Comparison of ENCODE assay signal across 20 cellular contexts in the genomic region with DNA sequence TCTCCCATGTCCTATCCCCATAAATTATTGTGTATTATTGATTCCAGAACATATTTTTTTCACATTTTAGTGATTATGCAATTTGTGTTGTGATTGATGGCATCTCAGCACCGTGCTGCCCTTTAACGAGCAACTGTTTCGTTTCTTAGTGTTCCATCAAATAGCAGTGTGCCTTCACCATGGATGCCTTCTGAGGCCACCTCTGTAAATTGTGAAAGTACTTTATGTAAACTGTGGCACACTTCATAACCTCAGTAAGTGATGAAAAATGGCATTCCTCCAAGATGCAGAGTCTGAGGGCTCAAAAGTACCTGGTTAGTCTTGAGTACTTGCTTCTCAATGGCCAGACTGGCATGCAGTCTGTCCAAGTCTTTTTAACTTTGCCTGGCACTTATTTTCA. TPM values are rescaled to one million over a fixed set of nuclear protein-coding genes. Genes with fewer than 3 reads are reported as not detected.
DNase-seq lines count a peak whose midpoint lies in the region; ATAC-seq and TF ChIP-seq lines count a peak whose summit lies in the region.
"Had no signal": no experiment of that assay in that cellular context is flagged by ENCODE, and none has a peak within 500 bp of the region (broad histone marks: within the 10 kb centered on the region; RNA-seq: fewer than 3 reads in every experiment).

No MANE protein-coding gene starts in this region.

- no peaks in the 10 kb centered on the region for H3K9me3 ChIP-seq in KOPT-K1 (ENCODE audit: insufficient read depth, low read length, poor library complexity, severe bottlenecking)
- peaks cover 0 to under 1% (median 0%) of the 10 kb centered on the region in 8 donors for H3K9me3 ChIP-seq in spleen
- H3K9me3 ChIP-seq: A549, mucosa of descending colon, pancreas had no signal

- H3K4me3 Mint-ChIP-seq in activated CD4-positive, alpha-beta T cell treated with anti-CD3 and anti-CD28 coated beads, Interleukin-2, amount 10 ng/mL, durations not matched to agents 24 days and 14 days: peak overlapping the region; percentile 4
- H3K4me3 Mint-ChIP-seq in activated naive CD8-positive, alpha-beta T cell treated with anti-CD3 and anti-CD28 coated beads, Interleukin-2, amount 10 ng/mL, durations not matched to agents 7 days and 5 days: peak overlapping the region; percentile 39
- H3K4me3 Mint-ChIP-seq in GM23338: no peak overlapping the region
- H3K4me3 Mint-ChIP-seq: H9 had no signal

- H3K27me3 ChIP-seq in spleen (replicated peaks in 1 of 7) (no peaks in the 10 kb centered on the region), GM23338 (ENCODE audit: insufficient read depth) (peaks cover 2% of the 10 kb centered on the region)
- H3K27me3 ChIP-seq: pancreas had no signal

- WGBS in spleen, 5 donors: 46 to 82% (median 73%) methylated on average over 3 of the region's 3 CpGs

- ATAC-seq in activated naive CD8-positive, alpha-beta T cell treated with anti-CD3 and anti-CD28 coated beads, Interleukin-2, amount 10 ng/mL, durations not matched to agents 7 days and 5 days (ENCODE audit: low read depth): no peak
- ATAC-seq in GM23338: no peak
- ATAC-seq: A549, mucosa of descending colon had no signal

- POLR2A ChIA-PET in activated naive CD8-positive, alpha-beta T cell treated with anti-CD3 and anti-CD28 coated beads, Interleukin-2, amount 10 ng/mL, durations not matched to agents 7 days and 5 days (lab: Charles Lee): interaction anchor here (1.0 to 3.9 kb wide), 3 partner anchors 13 to 104 kb away, joined by 3 to 23 read pairs (median 3); no protein-coding TSS in a partner anchor

- no peak overlapping the region for H2AFZ ChIP-seq in GM23338

- H3K27ac ChIP-seq in KOPT-K1 (ENCODE audit: low read depth, low read length, poor library complexity, severe bottlenecking) (peak overlapping the region; percentile 96), spleen (peak overlapping the region in 7 of 8 donors; percentile 40 to 93 (median 71)), GM23338 (ENCODE audit: low read depth) (no peak overlapping the region)
- H3K27ac ChIP-seq: A549, pancreas had no signal

- intact Hi-C loops in activated CD4-positive, alpha-beta T cell treated with anti-CD3 and anti-CD28 coated beads, Interleukin-2, amount 10 ng/mL, durations not matched to agents 24 days and 14 days (cut with micrococcal nuclease): no loop called here
- intact Hi-C loops in spleen (cut with DNase I; ENCODE audit: low total_unique reads): no loop called here

- peaks cover 85 to 100% (median 100%) of the 10 kb centered on the region in 6 donors for H3K4me1 ChIP-seq in spleen
- H3K4me1 ChIP-seq in GM23338 (ENCODE audit: insufficient read depth): peaks cover 22% of the 10 kb centered on the region

- H3K36me3 ChIP-seq in KOPT-K1 (ENCODE audit: insufficient read depth, low read length) (peaks cover 27% of the 10 kb centered on the region), spleen (no peaks in the 10 kb centered on the region), GM23338 (ENCODE audit: insufficient read depth) (no peaks in the 10 kb centered on the region)
- H3K36me3 ChIP-seq: pancreas had no signal

- no peak for TF ChIP-seq POLR2A in spleen (IDR thresholded peaks at IDR 0.05)

- no peaks in the 10 kb centered on the region for H3F3A ChIP-seq in GM23338 (replicated peaks; ENCODE audit: low read depth)

- peaks cover 33% of the 10 kb centered on the region for H3K36me3 Mint-ChIP-seq in activated CD4-positive, alpha-beta T cell treated with anti-CD3 and anti-CD28 coated beads, Interleukin-2, amount 10 ng/mL, durations not matched to agents 24 days and 14 days (ENCODE audit: low read depth)
- H3K36me3 Mint-ChIP-seq in activated naive CD8-positive, alpha-beta T cell treated with anti-CD3 and anti-CD28 coated beads, Interleukin-2, amount 10 ng/mL, durations not matched to agents 7 days and 5 days: peaks cover 30% of the 10 kb centered on the region
- no peaks in the 10 kb centered on the region for H3K36me3 Mint-ChIP-seq in GM23338 (ENCODE audit: low read depth)

- H3K9me2 ChIP-seq in GM23338 (ENCODE audit: insufficient read depth): no peaks in the 10 kb centered on the region

- peaks cover 27% of the 10 kb centered on the region for H4K20me1 ChIP-seq in GM23338 (replicated peaks; ENCODE audit: insufficient read depth)

- TF ChIP-seq CTCF in spleen (IDR thresholded peaks at IDR 0.05 in 8 of 11, conservative IDR thresholded peaks at IDR 0.05 in 3 of 11): no peak
- no peak for TF ChIP-seq CTCF in GM23338 (conservative IDR thresholded peaks at IDR 0.05; ENCODE audit: low read depth in 2 of 2)

- peaks cover 64% of the 10 kb centered on the region for H3K79me2 ChIP-seq in GM23338 (replicated peaks; ENCODE audit: insufficient read depth)

- H3K4me1 Mint-ChIP-seq in activated CD4-positive, alpha-beta T cell treated with anti-CD3 and anti-CD28 coated beads, Interleukin-2, amount 10 ng/mL, durations not matched to agents 24 days and 14 days: peaks cover 71% of the 10 kb centered on the region
- H3K4me1 Mint-ChIP-seq in activated naive CD8-positive, alpha-beta T cell treated with anti-CD3 and anti-CD28 coated beads, Interleukin-2, amount 10 ng/mL, durations not matched to agents 7 days and 5 days: peaks cover 79% of the 10 kb centered on the region
- H3K4me1 Mint-ChIP-seq in GM23338: peaks cover 28% of the 10 kb centered on the region

- H3K27ac Mint-ChIP-seq in activated CD4-positive, alpha-beta T cell treated with anti-CD3 and anti-CD28 coated beads, Interleukin-2, amount 10 ng/mL, durations not matched to agents 24 days and 14 days: peak overlapping the region; percentile 57
- H3K27ac Mint-ChIP-seq in activated naive CD8-positive, alpha-beta T cell treated with anti-CD3 and anti-CD28 coated beads, Interleukin-2, amount 10 ng/mL, durations not matched to agents 7 days and 5 days: peak overlapping the region; percentile 35
- H3K27ac Mint-ChIP-seq in GM23338: no peak overlapping the region
- H3K27ac Mint-ChIP-seq: H9 had no signal

- H3K9me3 Mint-ChIP-seq in activated CD4-positive, alpha-beta T cell treated with anti-CD3 and anti-CD28 coated beads, Interleukin-2, amount 10 ng/mL, durations not matched to agents 24 days and 14 days: no peaks in the 10 kb centered on the region
- H3K9me3 Mint-ChIP-seq in activated naive CD8-positive, alpha-beta T cell treated with anti-CD3 and anti-CD28 coated beads, Interleukin-2, amount 10 ng/mL, durations not matched to agents 7 days and 5 days: no peaks in the 10 kb centered on the region
- H3K9me3 Mint-ChIP-seq in GM23338: no peaks in the 10 kb centered on the region
- H3K9me3 Mint-ChIP-seq: H9 had no signal

- H3K4me2 ChIP-seq in GM23338: no peak overlapping the region
- H3K4me2 ChIP-seq: A549 had no signal

- H3K27me3 Mint-ChIP-seq in activated CD4-positive, alpha-beta T cell treated with anti-CD3 and anti-CD28 coated beads, Interleukin-2, amount 10 ng/mL, durations not matched to agents 24 days and 14 days: no peaks in the 10 kb centered on the region
- H3K27me3 Mint-ChIP-seq in activated naive CD8-positive, alpha-beta T cell treated with anti-CD3 and anti-CD28 coated beads, Interleukin-2, amount 10 ng/mL, durations not matched to agents 7 days and 5 days: no peaks in the 10 kb centered on the region
- H3K27me3 Mint-ChIP-seq in GM23338 (ENCODE audit: insufficient read depth, low read depth, poor library complexity): peaks cover 9% of the 10 kb centered on the region

- DNase-seq in activated CD4-positive, alpha-beta T cell treated with anti-CD3 and anti-CD28 coated beads, Interleukin-2, amount 10 ng/mL, durations not matched to agents 24 days and 14 days: no peak
- DNase-seq in activated CD4-positive, alpha-beta T cell treated with anti-CD3 and anti-CD28 coated beads for 1 hour: no peak
- no peak for DNase-seq in activated naive CD8-positive, alpha-beta T cell treated with anti-CD3 and anti-CD28 coated beads, Interleukin-2, amount 10 ng/mL, durations not matched to agents 7 days and 5 days
- no peak for DNase-seq in spleen
- DNase-seq in NCI-H345 treated with DMSO at 0.1 percent for 48 hours (lab: John Stamatoyannopoulos, UW; ENCODE audit: unreplicated experiment): no peak
- no peak for DNase-seq in dedifferentiated amniotic fluid mesenchymal stem cell (ENCODE audit: extremely low spot score)
- no peak for DNase-seq in GM23338 (ENCODE audit: low spot score)
- DNase-seq: activated CD4-positive, alpha-beta T cell treated with anti-CD3 and anti-CD28 coated beads for 4 hours; activated gamma-delta T cell treated with Interleukin-2 at 50 U/mL for 16 hours; effector CD8-positive, alpha-beta T cell; H9; hippocampal formation; kidney glomerular epithelial cell; mucosa of descending colon; NK-92 treated with Interleukin-12 subunit alpha and Interleukin-12 subunit beta, amount 100 ng/mL, for 24 hours; pancreas; stimulated activated CD4-positive, alpha-beta T cell treated with anti-CD3 and anti-CD28 coated beads, Interleukin-2, amount 100 ng/mL, for 48 hours; stimulated activated CD8-positive, alpha-beta memory T cell treated with anti-CD3 and anti-CD28 coated beads, Interleukin-4, amount 100 ng/mL, for 48 hours had no signal

- H3K4me3 ChIP-seq in spleen: peak overlapping the region in 1 of 8 donors; percentile 44
- no peak overlapping the region for H3K4me3 ChIP-seq in GM23338
- H3K4me3 ChIP-seq: A549, mucosa of descending colon, pancreas had no signal

TF ChIP-seq in GM23338, 12 proteins besides CTCF, POLR2A, EP300 and RAD21:
- TF ChIP-seq EZH2phosphoT487 (IDR thresholded peaks at IDR 0.05; ENCODE audit: unreplicated experiment): no peak
TF ChIP-seq in GM23338: peak in this region for 0.

RNA-seq across cellular contexts. Expression of a gene that starts 8.2 kb away (rescaled TPM):
- total RNA-seq in activated CD4-positive, alpha-beta T cell treated with anti-CD3 and anti-CD28 coated beads, Interleukin-2, amount 10 ng/mL, durations not matched to agents 24 days and 14 days: 44.9 and 46.2 TPM in 2 replicates
- total RNA-seq in activated naive CD8-positive, alpha-beta T cell treated with anti-CD3 and anti-CD28 coated beads, Interleukin-2, amount 10 ng/mL, durations not matched to agents 7 days and 5 days: 10 to 100 TPM; 64.9 to 72.9 TPM
- total RNA-seq in spleen: 10 to 100 TPM; 45.0 to 65.1 (median 56.1) TPM
- polyA plus RNA-seq in spleen: 1 to 10 TPM; 5.2 to 6.1 (median 5.8) TPM
- total RNA-seq in GM23338 (2014; rRNA removed; shearing (Covaris generic)): 13.4 and 25.7 TPM in 2 replicates
- 6.9 and 7.7 TPM in 2 replicates for polyA plus RNA-seq in GM23338 (2016; fragmentation: Nextera tagmentation; extraction: Ambion mirVana)
